In genomic region chr2:88754585-88755305, GRCh38 we compare ENCODE assay signal across 8 cellular contexts.
DNase-seq lines count a peak whose midpoint lies in the region; ATAC-seq and FAIRE-seq lines count a peak whose summit lies in the region.

No MANE protein-coding gene starts in this region.

- in situ Hi-C loops in ACHN (cut with HindIII; ENCODE audit: low pct_ligation_motif_present, low pct_unique_long_range_greater_than_20kb, low sequenced_read_pairs): no loop called here

- H3K36me3 Mint-ChIP-seq in activated CD4-positive, alpha-beta T cell treated with anti-CD3 and anti-CD28 coated beads, Interleukin-2, amount 10 ng/mL, durations not matched to agents 7 days and 5 days (ENCODE audit: low read depth): peaks cover 54% of the 10 kb centered on the region
- H3K36me3 Mint-ChIP-seq in naive thymus-derived CD8-positive, alpha-beta T cell: peaks cover 8 to 51% (median 43%) of the 10 kb centered on the region in 3 donors

- peaks cover 17% of the 10 kb centered on the region for H3K9me3 Mint-ChIP-seq in activated CD4-positive, alpha-beta T cell treated with anti-CD3 and anti-CD28 coated beads, Interleukin-2, amount 10 ng/mL, durations not matched to agents 7 days and 5 days
- peaks cover 0 to 18% (median 8%) of the 10 kb centered on the region in 9 donors for H3K9me3 Mint-ChIP-seq in naive thymus-derived CD8-positive, alpha-beta T cell

- ATAC-seq in HG02623 (IDR thresholded peaks at IDR 0.05; ENCODE audit: unreplicated experiment): peak; percentile 28
- ATAC-seq in naive thymus-derived CD8-positive, alpha-beta T cell: peak in 1 of 2 donors; percentile 20

- no peak for FAIRE-seq in frontal cortex (lab: Jason Lieb, UNC)

- CTCF ChIA-PET in activated CD4-positive, alpha-beta T cell treated with anti-CD3 and anti-CD28 coated beads, Interleukin-2, amount 10 ng/mL, durations not matched to agents 7 days and 5 days (lab: Charles Lee): interaction anchor here (2.1 kb wide), 1 partner anchor 62 kb away, joined by 6 read pairs; no protein-coding TSS in a partner anchor

- H3K4me1 Mint-ChIP-seq in activated CD4-positive, alpha-beta T cell treated with anti-CD3 and anti-CD28 coated beads, Interleukin-2, amount 10 ng/mL, durations not matched to agents 7 days and 5 days: peaks cover 43% of the 10 kb centered on the region
- H3K4me1 Mint-ChIP-seq in naive thymus-derived CD8-positive, alpha-beta T cell: peaks cover 16 to 67% (median 41%) of the 10 kb centered on the region in 4 donors

- no peak for DNase-seq in activated CD4-positive, alpha-beta T cell treated with anti-CD3 and anti-CD28 coated beads, Interleukin-2, amount 10 ng/mL, durations not matched to agents 7 days and 5 days
- DNase-seq in activated CD4-positive, alpha-beta T cell treated with anti-CD3 and anti-CD28 coated beads, Interleukin-2, amount 50 U/mL, for 48 hours: no peak
- DNase-seq in NAMALWA (ENCODE audit: low spot score) (peak; percentile 78), NCI-H2107 treated with DMSO at 0.1 percent for 48 hours (lab: John Stamatoyannopoulos, UW; ENCODE audit: unreplicated experiment) (no peak), ACHN (no peak), frontal cortex (ENCODE audit: low spot score in 2 of 2) (no peak)
- no peak for DNase-seq in naive thymus-derived CD8-positive, alpha-beta T cell

- no peaks in the 10 kb centered on the region for H3K27me3 Mint-ChIP-seq in activated CD4-positive, alpha-beta T cell treated with anti-CD3 and anti-CD28 coated beads, Interleukin-2, amount 10 ng/mL, durations not matched to agents 7 days and 5 days
- H3K27me3 Mint-ChIP-seq in naive thymus-derived CD8-positive, alpha-beta T cell: no peaks in the 10 kb centered on the region

- peak overlapping the region; percentile 91 for H3K27ac Mint-ChIP-seq in activated CD4-positive, alpha-beta T cell treated with anti-CD3 and anti-CD28 coated beads, Interleukin-2, amount 10 ng/mL, durations not matched to agents 7 days and 5 days
- peak overlapping the region; percentile 71 to 96 (median 94) for H3K27ac Mint-ChIP-seq in naive thymus-derived CD8-positive, alpha-beta T cell

- no peak overlapping the region for H3K4me3 Mint-ChIP-seq in activated CD4-positive, alpha-beta T cell treated with anti-CD3 and anti-CD28 coated beads, Interleukin-2, amount 10 ng/mL, durations not matched to agents 7 days and 5 days
- H3K4me3 Mint-ChIP-seq in naive thymus-derived CD8-positive, alpha-beta T cell: peak overlapping the region in 6 of 10 donors; percentile 4 to 33 (median 11)

- POLR2A ChIA-PET in activated CD4-positive, alpha-beta T cell treated with anti-CD3 and anti-CD28 coated beads, Interleukin-2, amount 10 ng/mL, durations not matched to agents 7 days and 5 days (lab: Charles Lee): interaction anchor here (0.6 to 0.7 kb wide), 2 partner anchors 9 to 397 kb away, joined by 3 to 9 read pairs; no protein-coding TSS in a partner anchor
- POLR2A ChIA-PET in naive thymus-derived CD8-positive, alpha-beta T cell (lab: Charles Lee): interaction anchor here (1.1 to 1.5 kb wide), 3 partner anchors 11 to 128 kb away, joined by 3 to 5 read pairs (median 4); no protein-coding TSS in a partner anchor
